In the genomic region with DNA sequence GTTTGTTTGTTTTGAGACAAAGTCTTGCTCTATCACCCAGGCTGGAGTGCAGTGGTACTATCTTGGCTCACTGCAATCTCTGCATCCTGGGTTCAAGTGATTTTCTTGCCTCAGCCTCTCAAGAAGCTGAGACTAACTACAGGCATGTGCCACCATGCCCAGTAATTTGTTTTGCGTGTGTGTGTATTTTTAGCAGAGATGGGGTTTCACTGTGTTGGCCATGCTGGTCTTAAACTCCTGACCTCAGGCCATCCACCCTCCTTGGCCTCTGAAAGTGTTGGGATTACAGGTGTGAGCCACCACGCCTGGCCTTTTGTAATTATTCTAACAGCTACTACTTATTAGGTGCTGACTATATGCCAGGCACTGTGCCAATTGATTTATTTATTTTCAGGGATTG, we compare ENCODE assay signal across 2 cellular contexts. TPM values are rescaled to one million over a fixed set of nuclear protein-coding genes. Genes with fewer than 3 reads are reported as not detected.
"Had no signal": no experiment of that assay in that cellular context is flagged by ENCODE, and none has a peak within 500 bp of the region (broad histone marks: within the 10 kb centered on the region; RNA-seq: fewer than 3 reads in every experiment).

No MANE protein-coding gene starts in this region.

RNA-seq across cellular contexts. Expression of a gene that starts 33.3 kb away (rescaled TPM):
- total RNA-seq: temporal lobe, vagina had no signal
